ENCODE assay signal across 8 cellular contexts in genomic region chr5:127878174-127878750, GRCh38.
DNase-seq lines count a peak whose midpoint lies in the region; ATAC-seq and TF ChIP-seq lines count a peak whose summit lies in the region.

No MANE protein-coding gene starts in this region.

- CTCF ChIA-PET in activated CD4-positive, alpha-beta T cell treated with anti-CD3 and anti-CD28 coated beads, Interleukin-2, amount 10 ng/mL, durations not matched to agents 7 days and 5 days (lab: Charles Lee), result interaction anchor here (0.5 to 1.5 kb wide), 5 partner anchors 8 to 654 kb away, joined by 3 read pairs; no protein-coding TSS in a partner anchor
- CTCF ChIA-PET in T-cell (lab: Charles Lee), result no interaction called here

- no peaks in the 10 kb centered on the region for H3K4me1 Mint-ChIP-seq in activated CD4-positive, alpha-beta T cell treated with anti-CD3 and anti-CD28 coated beads, Interleukin-2, amount 10 ng/mL, durations not matched to agents 7 days and 5 days
- H3K4me1 Mint-ChIP-seq in T-cell, result no peaks in the 10 kb centered on the region

- peak; percentile 60 for TF ChIP-seq CTCF in WI38 (IDR thresholded peaks at IDR 0.05; ENCODE audit: low read depth, low read length)

- no peaks in the 10 kb centered on the region for H3K27me3 ChIP-seq in iPS DF 6.9 (ENCODE audit: control insufficient read depth, insufficient read depth, low read length)
- no peaks in the 10 kb centered on the region for H3K27me3 ChIP-seq in effector memory CD4-positive, alpha-beta T cell (replicated peaks; ENCODE audit: control insufficient read depth, insufficient read depth, low read length, poor library complexity, severe bottlenecking)

- H3K4me1 ChIP-seq in iPS DF 6.9 (ENCODE audit: control insufficient read depth, insufficient read depth, low read length), result no peaks in the 10 kb centered on the region
- no peaks in the 10 kb centered on the region for H3K4me1 ChIP-seq in effector memory CD4-positive, alpha-beta T cell (ENCODE audit: control insufficient read depth, insufficient read depth, low read length, poor library complexity, severe bottlenecking)

- no peak overlapping the region for H3K27ac ChIP-seq in iPS DF 6.9 (ENCODE audit: low read length)
- H3K27ac ChIP-seq in effector memory CD4-positive, alpha-beta T cell (ENCODE audit: insufficient read depth, low read length, poor library complexity, severe bottlenecking), result no peak overlapping the region

- H3K36me3 ChIP-seq in iPS DF 6.9 (ENCODE audit: control insufficient read depth, insufficient read depth, low read length), result no peaks in the 10 kb centered on the region
- no peaks in the 10 kb centered on the region for H3K36me3 ChIP-seq in effector memory CD4-positive, alpha-beta T cell (ENCODE audit: control insufficient read depth, insufficient read depth, low read length)

- no peak overlapping the region for H3K4me3 Mint-ChIP-seq in activated CD4-positive, alpha-beta T cell treated with anti-CD3 and anti-CD28 coated beads, Interleukin-2, amount 10 ng/mL, durations not matched to agents 7 days and 5 days
- no peak overlapping the region for H3K4me3 Mint-ChIP-seq in T-cell

- H3K27me3 Mint-ChIP-seq in activated CD4-positive, alpha-beta T cell treated with anti-CD3 and anti-CD28 coated beads, Interleukin-2, amount 10 ng/mL, durations not matched to agents 7 days and 5 days, result no peaks in the 10 kb centered on the region
- H3K27me3 Mint-ChIP-seq in T-cell, result peaks cover 0 to 5% of the 10 kb centered on the region in 2 donors

- H3K4me3 ChIP-seq in WI38 (ENCODE audit: low read depth, low read length) (no peak overlapping the region), iPS DF 6.9 (ENCODE audit: low read length) (no peak overlapping the region)
- no peak overlapping the region for H3K4me3 ChIP-seq in effector memory CD4-positive, alpha-beta T cell (ENCODE audit: insufficient read depth, low read depth, low read length, poor library complexity, severe bottlenecking)

- peak overlapping the region; percentile 36 for H3K27ac Mint-ChIP-seq in activated CD4-positive, alpha-beta T cell treated with anti-CD3 and anti-CD28 coated beads, Interleukin-2, amount 10 ng/mL, durations not matched to agents 7 days and 5 days
- H3K27ac Mint-ChIP-seq in T-cell, result no peak overlapping the region

- no CpG with 5 or more reads among the region's 4 CpGs for whole genome bisulfite sequencing in iPS DF 6.9 (ENCODE audit: insufficient coverage, insufficient read length)

- H3K9me3 ChIP-seq in iPS DF 6.9 (ENCODE audit: control insufficient read depth, insufficient read depth, low read length), result no peaks in the 10 kb centered on the region
- no peaks in the 10 kb centered on the region for H3K9me3 ChIP-seq in effector memory CD4-positive, alpha-beta T cell (ENCODE audit: control insufficient read depth, low read length)

- DNase-seq in activated CD4-positive, alpha-beta T cell treated with anti-CD3 and anti-CD28 coated beads, Interleukin-2, amount 10 ng/mL, durations not matched to agents 7 days and 5 days, result no peak
- no peak for DNase-seq in activated CD4-positive, alpha-beta T cell treated with anti-CD3 and anti-CD28 coated beads for 4 hours
- peak; percentile 21 for DNase-seq in NCI-H1694 treated with DMSO at 0.1 percent for 48 hours (lab: John Stamatoyannopoulos, UW)
- DNase-seq in iPS DF 6.9 (ENCODE audit: low read depth, low spot score), result peak; percentile 27
- DNase-seq in T-cell, result no peak
- DNase-seq in effector memory CD4-positive, alpha-beta T cell, result no peak

- H3K9me3 Mint-ChIP-seq in activated CD4-positive, alpha-beta T cell treated with anti-CD3 and anti-CD28 coated beads, Interleukin-2, amount 10 ng/mL, durations not matched to agents 7 days and 5 days, result no peaks in the 10 kb centered on the region
- no peaks in the 10 kb centered on the region for H3K9me3 Mint-ChIP-seq in T-cell

- ATAC-seq in T-cell (replicated peaks in 1 of 4) (no peak), GM18907 (IDR thresholded peaks at IDR 0.05; ENCODE audit: unreplicated experiment) (no peak)

- POLR2A ChIA-PET in activated CD4-positive, alpha-beta T cell treated with anti-CD3 and anti-CD28 coated beads, Interleukin-2, amount 10 ng/mL, durations not matched to agents 7 days and 5 days (lab: Charles Lee), result no interaction called here
- POLR2A ChIA-PET in T-cell (lab: Charles Lee), result no interaction called here

- no peaks in the 10 kb centered on the region for H3K36me3 Mint-ChIP-seq in activated CD4-positive, alpha-beta T cell treated with anti-CD3 and anti-CD28 coated beads, Interleukin-2, amount 10 ng/mL, durations not matched to agents 7 days and 5 days (ENCODE audit: low read depth)
- no peaks in the 10 kb centered on the region for H3K36me3 Mint-ChIP-seq in T-cell

Comparison
In these comparisons a context has a peak if more than half of its experiments do, and no peak if none do; other contexts are left out.
1. DNase-seq: peak in NCI-H1694 treated with DMSO at 0.1 percent for 48 hours (single experiment) and iPS DF 6.9 (single experiment); none in activated CD4-positive, alpha-beta T cell treated with anti-CD3 and anti-CD28 coated beads, Interleukin-2, amount 10 ng/mL, durations not matched to agents 7 days and 5 days (single experiment), activated CD4-positive, alpha-beta T cell treated with anti-CD3 and anti-CD28 coated beads for 4 hours (0 of 2), T-cell (0 of 34) and effector memory CD4-positive, alpha-beta T cell (0 of 3).